Comparison of ENCODE assay signal across 2 cellular contexts in the genomic region with DNA sequence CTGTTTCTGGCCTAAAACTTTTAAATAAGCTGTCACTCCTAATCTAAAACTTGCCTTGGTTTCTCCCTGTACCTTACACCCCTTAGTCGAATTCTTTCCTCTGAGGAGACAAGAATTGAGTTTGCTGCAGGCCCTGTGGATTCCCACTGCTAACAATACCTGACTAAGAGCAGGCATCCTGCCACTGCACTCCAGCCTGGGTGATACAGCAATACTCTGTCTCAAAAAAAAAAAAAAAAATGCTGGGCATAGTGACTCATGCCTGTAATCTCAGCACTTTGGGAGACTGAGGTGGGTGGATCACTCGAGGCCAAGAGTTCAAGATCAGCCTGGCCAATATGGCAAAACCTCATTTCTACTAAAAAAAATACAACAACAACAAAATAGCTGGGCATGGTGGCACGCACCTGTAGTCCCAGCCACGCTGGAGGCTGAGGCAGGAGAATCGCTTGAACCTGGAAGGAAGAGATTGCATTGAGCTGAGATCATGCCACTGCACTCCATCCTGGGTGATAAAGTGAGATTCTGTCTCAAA.
TF ChIP-seq lines count a peak whose summit lies in the region.

No MANE protein-coding gene starts in this region.

TF ChIP-seq in SK-N-SH treated with all-trans-retinoic acid at 6 μM for 48 hours, 23 proteins besides CTCF, POLR2A, EP300 and RAD21 (continued from another document):
- TF ChIP-seq, protein P1, sequence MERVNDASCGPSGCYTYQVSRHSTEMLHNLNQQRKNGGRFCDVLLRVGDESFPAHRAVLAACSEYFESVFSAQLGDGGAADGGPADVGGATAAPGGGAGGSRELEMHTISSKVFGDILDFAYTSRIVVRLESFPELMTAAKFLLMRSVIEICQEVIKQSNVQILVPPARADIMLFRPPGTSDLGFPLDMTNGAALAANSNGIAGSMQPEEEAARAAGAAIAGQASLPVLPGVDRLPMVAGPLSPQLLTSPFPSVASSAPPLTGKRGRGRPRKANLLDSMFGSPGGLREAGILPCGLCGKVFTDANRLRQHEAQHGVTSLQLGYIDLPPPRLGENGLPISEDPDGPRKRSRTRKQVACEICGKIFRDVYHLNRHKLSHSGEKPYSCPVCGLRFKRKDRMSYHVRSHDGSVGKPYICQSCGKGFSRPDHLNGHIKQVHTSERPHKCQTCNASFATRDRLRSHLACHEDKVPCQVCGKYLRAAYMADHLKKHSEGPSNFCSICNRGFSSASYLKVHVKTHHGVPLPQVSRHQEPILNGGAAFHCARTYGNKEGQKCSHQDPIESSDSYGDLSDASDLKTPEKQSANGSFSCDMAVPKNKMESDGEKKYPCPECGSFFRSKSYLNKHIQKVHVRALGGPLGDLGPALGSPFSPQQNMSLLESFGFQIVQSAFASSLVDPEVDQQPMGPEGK (CRISPR knock-in tag; IDR thresholded peaks at IDR 0.05; ENCODE audit: borderline replicate concordance), result no peak
- no peak for TF ChIP-seq ZNF70 (CRISPR knock-in tag; IDR thresholded peaks at IDR 0.05)
- no peak for TF ChIP-seq ZC3H10 (CRISPR knock-in tag; IDR thresholded peaks at IDR 0.05)
- TF ChIP-seq ISL1 (CRISPR knock-in tag; IDR thresholded peaks at IDR 0.05), result no peak
- TF ChIP-seq, protein P2, sequence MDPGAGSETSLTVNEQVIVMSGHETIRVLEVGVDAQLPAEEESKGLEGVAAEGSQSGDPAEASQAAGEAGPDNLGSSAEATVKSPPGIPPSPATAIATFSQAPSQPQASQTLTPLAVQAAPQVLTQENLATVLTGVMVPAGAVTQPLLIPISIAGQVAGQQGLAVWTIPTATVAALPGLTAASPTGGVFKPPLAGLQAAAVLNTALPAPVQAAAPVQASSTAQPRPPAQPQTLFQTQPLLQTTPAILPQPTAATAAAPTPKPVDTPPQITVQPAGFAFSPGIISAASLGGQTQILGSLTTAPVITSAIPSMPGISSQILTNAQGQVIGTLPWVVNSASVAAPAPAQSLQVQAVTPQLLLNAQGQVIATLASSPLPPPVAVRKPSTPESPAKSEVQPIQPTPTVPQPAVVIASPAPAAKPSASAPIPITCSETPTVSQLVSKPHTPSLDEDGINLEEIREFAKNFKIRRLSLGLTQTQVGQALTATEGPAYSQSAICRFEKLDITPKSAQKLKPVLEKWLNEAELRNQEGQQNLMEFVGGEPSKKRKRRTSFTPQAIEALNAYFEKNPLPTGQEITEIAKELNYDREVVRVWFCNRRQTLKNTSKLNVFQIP (CRISPR knock-in tag; IDR thresholded peaks at IDR 0.05; ENCODE audit: borderline replicate concordance, low read depth), result no peak
- no peak for TF ChIP-seq PPARA (CRISPR knock-in tag; IDR thresholded peaks at IDR 0.05; ENCODE audit: borderline replicate concordance)
- no peak for TF ChIP-seq SNAI2 (CRISPR knock-in tag; IDR thresholded peaks at IDR 0.05)
- TF ChIP-seq CSRNP3 (CRISPR knock-in tag; IDR thresholded peaks at IDR 0.05), result no peak
TF ChIP-seq in SK-N-SH treated with all-trans-retinoic acid at 6 μM for 48 hours: peak in this region for 0.

TF ChIP-seq in SK-N-SH, 30 proteins besides CTCF, POLR2A, EP300 and RAD21 (continued from another document):
- no peak for TF ChIP-seq PBX3 (IDR thresholded peaks at IDR 0.05)
- no peak for TF ChIP-seq SIN3A (IDR thresholded peaks at IDR 0.05; ENCODE audit: borderline replicate concordance, low read depth, low read length)
- TF ChIP-seq REST (IDR thresholded peaks at IDR 0.05; ENCODE audit: low read depth, low read length), result no peak
